8 cellular contexts compared by ENCODE assay signal in genomic region chr5:143003328-143003636, GRCh38.
A peak's percentile ranks its signal among the peaks of the same experiment; 100 is the strongest.
DNase-seq lines count a peak whose midpoint lies in the region; ATAC-seq and TF ChIP-seq lines count a peak whose summit lies in the region.

No MANE protein-coding gene starts in this region.

- ATAC-seq in heart left ventricle, result no peak
- ATAC-seq in left ventricle myocardium superior, result no peak
- ATAC-seq in memory B cell (ENCODE audit: low read depth), result no peak
- ATAC-seq in HG03565 (IDR thresholded peaks at IDR 0.05; ENCODE audit: unreplicated experiment), result no peak
- no peak for ATAC-seq in HG02840 (IDR thresholded peaks at IDR 0.05; ENCODE audit: low FRiP score, unreplicated experiment)

- H3K4me1 Mint-ChIP-seq in memory B cell, result peaks cover 30% of the 10 kb centered on the region

- H3K36me3 Mint-ChIP-seq in memory B cell, result no peaks in the 10 kb centered on the region

- H3K27ac ChIP-seq in heart left ventricle (peak overlapping the region; percentile 14 to 89 (median 74)), tibial artery (peak overlapping the region; percentile 0 to 46), neuronal stem cell (replicated peaks; ENCODE audit: low read length) (no peak overlapping the region)

- no peaks in the 10 kb centered on the region for H3K27me3 Mint-ChIP-seq in memory B cell

- no peak overlapping the region for H2BK5ac ChIP-seq in neuronal stem cell (ENCODE audit: low read length)

- no peak overlapping the region for H3K4me2 ChIP-seq in neuronal stem cell (ENCODE audit: insufficient read depth, low read length, poor library complexity, severe bottlenecking)

- H3K14ac ChIP-seq in neuronal stem cell (ENCODE audit: low read length), result no peak overlapping the region

- peak overlapping the region in 1 of 12 donors; percentile 6 for H3K4me3 ChIP-seq in heart left ventricle
- no peak overlapping the region for H3K4me3 ChIP-seq in adipocyte (ENCODE audit: low read length)
- H3K4me3 ChIP-seq in tibial artery, result no peak overlapping the region
- H3K4me3 ChIP-seq in neuronal stem cell (ENCODE audit: low read length in 2 of 2), result no peak overlapping the region

- H3K36me3 ChIP-seq in heart left ventricle (peaks cover 0 to 6% (median 0%) of the 10 kb centered on the region in 9 donors), adipocyte (ENCODE audit: control insufficient read depth, insufficient read depth, low read length, severe bottlenecking) (no peaks in the 10 kb centered on the region), tibial artery (no peaks in the 10 kb centered on the region), neuronal stem cell (replicated peaks in 1 of 2; ENCODE audit: control insufficient read depth in 2 of 2, insufficient read depth in 2 of 2, low read length in 2 of 2) (no peaks in the 10 kb centered on the region)

- no peaks in the 10 kb centered on the region for H3K79me1 ChIP-seq in neuronal stem cell (ENCODE audit: low read depth, low read length)

- H3K18ac ChIP-seq in neuronal stem cell (ENCODE audit: low read length), result no peak overlapping the region

- H3K4me1 ChIP-seq in heart left ventricle (peaks cover 7 to 81% (median 58%) of the 10 kb centered on the region in 12 donors), adipocyte (ENCODE audit: control insufficient read depth, insufficient read depth, low read length) (peaks cover 34% of the 10 kb centered on the region), tibial artery (peaks cover 5 to 39% (median 28%) of the 10 kb centered on the region in 4 donors), neuronal stem cell (ENCODE audit: control insufficient read depth in 2 of 2, insufficient read depth in 1 of 2, low read depth in 1 of 2, low read length in 2 of 2) (peaks cover 7 to 9% of the 10 kb centered on the region in 2 donors)

- no peak overlapping the region for H2AFZ ChIP-seq in neuronal stem cell (ENCODE audit: low read length)

- H3K27ac Mint-ChIP-seq in memory B cell, result peak overlapping the region; percentile 88

- intact Hi-C loops in heart left ventricle (cut with DNase I), result loop anchor here in 9 of 10 donors (1.0 to 10.0 kb wide), 15 partner anchors 20 to 1142 kb away; partner anchors contain the start of gene NR3C1 (in 7 of the 9)
- intact Hi-C loops in left ventricle myocardium superior (cut with micrococcal nuclease), result no loop called here
- intact Hi-C loops in tibial artery (cut with DNase I; ENCODE audit: low total_unique reads), result loop anchor here (10.0 kb wide), 1 partner anchor 402 kb away; the partner anchor contains the start of gene NR3C1

- H4K8ac ChIP-seq in neuronal stem cell (ENCODE audit: low read depth, low read length), result no peak overlapping the region

- no peak for TF ChIP-seq CTCF in heart left ventricle (IDR thresholded peaks at IDR 0.05)
- TF ChIP-seq CTCF in tibial artery (IDR thresholded peaks at IDR 0.05), result no peak

- no peak overlapping the region for H4K91ac ChIP-seq in neuronal stem cell (ENCODE audit: low read depth, low read length, poor library complexity)

- no peaks in the 10 kb centered on the region for H3K9me3 ChIP-seq in heart left ventricle
- no peaks in the 10 kb centered on the region for H3K9me3 ChIP-seq in adipocyte (ENCODE audit: control insufficient read depth, low read length)
- H3K9me3 ChIP-seq in tibial artery, result no peaks in the 10 kb centered on the region
- H3K9me3 ChIP-seq in neuronal stem cell (replicated peaks in 1 of 2; ENCODE audit: control insufficient read depth in 2 of 2, insufficient read depth in 1 of 2, low read depth in 1 of 2, low read length in 2 of 2), result no peaks in the 10 kb centered on the region

- 70 to 79% (median 74%) methylated on average over 3 of the region's 3 CpGs for WGBS in heart left ventricle, 4 donors
- no CpG with 5 or more reads among the region's 3 CpGs for WGBS in neuronal stem cell (ENCODE audit: extremely low coverage in 2 of 2, insufficient read length in 2 of 2, insufficient replicate concordance in 1 of 2), 2 donors

- no peak overlapping the region for H3K4ac ChIP-seq in neuronal stem cell (ENCODE audit: low read length)

- no peaks in the 10 kb centered on the region for H3K27me3 ChIP-seq in heart left ventricle
- H3K27me3 ChIP-seq in adipocyte (replicated peaks; ENCODE audit: control insufficient read depth, insufficient read depth, low read length), result no peaks in the 10 kb centered on the region
- H3K27me3 ChIP-seq in tibial artery, result no peaks in the 10 kb centered on the region
- H3K27me3 ChIP-seq in neuronal stem cell (ENCODE audit: control insufficient read depth in 3 of 3, insufficient read depth in 3 of 3, low read depth in 1 of 3, low read length in 3 of 3), result no peaks in the 10 kb centered on the region

- no peak for TF ChIP-seq POLR2A in heart left ventricle (IDR thresholded peaks at IDR 0.05)

- no peak overlapping the region for H2BK12ac ChIP-seq in neuronal stem cell (ENCODE audit: low read length)

- peak overlapping the region; percentile 10 for H3K9ac ChIP-seq in adipocyte (ENCODE audit: low read length)
- H3K9ac ChIP-seq in neuronal stem cell (ENCODE audit: low read depth, low read length, poor library complexity), result no peak overlapping the region

- H3K23ac ChIP-seq in neuronal stem cell (ENCODE audit: low read depth, low read length, poor library complexity), result no peak overlapping the region

- H3K9me3 Mint-ChIP-seq in memory B cell, result no peaks in the 10 kb centered on the region

- no peak overlapping the region for H2AK5ac ChIP-seq in neuronal stem cell (ENCODE audit: low read depth, low read length)

- no peak overlapping the region for H3K4me3 Mint-ChIP-seq in memory B cell

- H2BK15ac ChIP-seq in neuronal stem cell (ENCODE audit: low read length), result no peak overlapping the region

- no peak for DNase-seq in heart left ventricle
- no peak for DNase-seq in left ventricle myocardium superior
- DNase-seq in adipocyte (ENCODE audit: low read depth), result no peak
- peak in 1 of 2 donors; percentile 18 for DNase-seq in memory B cell (ENCODE audit: low spot score in 2 of 2)
- no peak for DNase-seq in tibial artery
- no peak for DNase-seq in neuronal stem cell (ENCODE audit: low spot score)

- H2BK120ac ChIP-seq in neuronal stem cell (ENCODE audit: low read depth, low read length), result no peak overlapping the region
